Comparison of ENCODE assay signal across 1 cellular context in genomic region chr11:85627998-85628770, GRCh38.
TF ChIP-seq lines count a peak whose summit lies in the region.

Gene TMEM126B, plus strand, starts transcription at chr11:85628593. Its CDS starts 15 bp downstream, at chr11:85628608.

TF ChIP-seq in HepG2, 621 proteins besides CTCF, POLR2A, EP300 and RAD21 (continued from another document and continues in another):
- 0 out of 2 replicates have a peak, but pooled peaks have one; percentile 1 for TF ChIP-seq MIER3 (CRISPR knock-in tag; IDR thresholded peaks at IDR 0.05; ENCODE audit: borderline replicate concordance)
- TF ChIP-seq SOX5 (CRISPR knock-in tag; IDR thresholded peaks at IDR 0.05; ENCODE audit: borderline replicate concordance): peak; percentile 33; the same call in 1 of the 2 replicates
- peak; percentile 99 for TF ChIP-seq HOXA9 (CRISPR knock-in tag; IDR thresholded peaks at IDR 0.05; ENCODE audit: borderline replicate concordance)
- TF ChIP-seq ZMYM4 (CRISPR knock-in tag; IDR thresholded peaks at IDR 0.05): peak; percentile 87
- peak; percentile 71 for TF ChIP-seq POGK (CRISPR knock-in tag; conservative IDR thresholded peaks at IDR 0.05)
- TF ChIP-seq ZNF558 (CRISPR knock-in tag; IDR thresholded peaks at IDR 0.05; ENCODE audit: borderline replicate concordance): no peak
- TF ChIP-seq CSRNP1 (CRISPR knock-in tag; IDR thresholded peaks at IDR 0.05): peak; percentile 78; the same call in 1 of the 2 replicates
- TF ChIP-seq ZNF501 (CRISPR knock-in tag; IDR thresholded peaks at IDR 0.05): peak; percentile 53; the same call in 1 of the 2 replicates
- peak; percentile 14; the same call in 1 of the 2 replicates for TF ChIP-seq PPARG (CRISPR knock-in tag; conservative IDR thresholded peaks at IDR 0.05)
- TF ChIP-seq FLYWCH1 (CRISPR knock-in tag; IDR thresholded peaks at IDR 0.05): no peak
- TF ChIP-seq ZSCAN31 (CRISPR knock-in tag; IDR thresholded peaks at IDR 0.05; ENCODE audit: low read depth): peak; percentile 34; the same call in 1 of the 2 replicates
- TF ChIP-seq ZNF543 (CRISPR knock-in tag; IDR thresholded peaks at IDR 0.05): peak; percentile 71; the same call in 1 of the 2 replicates
- no peak for TF ChIP-seq CERS6 (CRISPR knock-in tag; IDR thresholded peaks at IDR 0.05)
- peak; percentile 83; the same call in 1 of the 2 replicates for TF ChIP-seq ZSCAN5A (CRISPR knock-in tag; IDR thresholded peaks at IDR 0.05; ENCODE audit: borderline replicate concordance)
- TF ChIP-seq TCF7L2 (IDR thresholded peaks at IDR 0.05; ENCODE audit: low read depth, low read length): no peak
- no peak for TF ChIP-seq SSRP1 (CRISPR knock-in tag; IDR thresholded peaks at IDR 0.05)
- TF ChIP-seq SETDB1 (CRISPR knock-in tag; IDR thresholded peaks at IDR 0.05; ENCODE audit: borderline replicate concordance): no peak
- peak; percentile 80 for TF ChIP-seq YEATS4 (CRISPR knock-in tag; IDR thresholded peaks at IDR 0.05; ENCODE audit: borderline replicate concordance)
- TF ChIP-seq ZNF777 (CRISPR knock-in tag; IDR thresholded peaks at IDR 0.05): peak; percentile 77
- TF ChIP-seq NCOA2 (CRISPR knock-in tag; IDR thresholded peaks at IDR 0.05): peak; percentile 38; the same call in 1 of the 2 replicates
- peak; percentile 86 for TF ChIP-seq YEATS2 (CRISPR knock-in tag; IDR thresholded peaks at IDR 0.05; ENCODE audit: borderline replicate concordance)
- TF ChIP-seq ZNF280B (CRISPR knock-in tag; IDR thresholded peaks at IDR 0.05; ENCODE audit: borderline replicate concordance): 0 out of 2 replicates have a peak, but pooled peaks have one; percentile 18
- TF ChIP-seq ZNF329 (CRISPR knock-in tag; IDR thresholded peaks at IDR 0.05; ENCODE audit: low read depth): peak; percentile 61; the same call in 1 of the 2 replicates
- TF ChIP-seq GFI1 (CRISPR knock-in tag; IDR thresholded peaks at IDR 0.05; ENCODE audit: borderline replicate concordance): peak; percentile 31; the same call in 1 of the 2 replicates
- 0 out of 2 replicates have a peak, but pooled peaks have one; percentile 75 for TF ChIP-seq SMYD3 (CRISPR knock-in tag; IDR thresholded peaks at IDR 0.05)
- peak; percentile 70; the same call in 1 of the 2 replicates for TF ChIP-seq ZHX1 (CRISPR knock-in tag; IDR thresholded peaks at IDR 0.05; ENCODE audit: low read depth)
- TF ChIP-seq ZNF143 (CRISPR knock-in tag; IDR thresholded peaks at IDR 0.05): peak; percentile 87
- 0 out of 2 replicates have a peak, but pooled peaks have one; percentile 27 for TF ChIP-seq HCFC1 (IDR thresholded peaks at IDR 0.05; ENCODE audit: low read depth, low read length)
- TF ChIP-seq NONO (IDR thresholded peaks at IDR 0.05): no peak
- peak; percentile 46; the same call in 1 of the 2 replicates for TF ChIP-seq NONO (CRISPR knock-in tag; conservative IDR thresholded peaks at IDR 0.05)
- no peak for TF ChIP-seq GZF1 (CRISPR knock-in tag; IDR thresholded peaks at IDR 0.05)
- TF ChIP-seq TAF1 (CRISPR knock-in tag; IDR thresholded peaks at IDR 0.05): peak; percentile 76; the same call in 1 of the 2 replicates
- 0 out of 2 replicates have a peak, but pooled peaks have one; percentile 45 for TF ChIP-seq ESRRA (CRISPR knock-in tag; IDR thresholded peaks at IDR 0.05; ENCODE audit: low read depth)
- 0 out of 2 replicates have a peak, but pooled peaks have one; percentile 45 for TF ChIP-seq ZNF503 (CRISPR knock-in tag; IDR thresholded peaks at IDR 0.05)
- peak; percentile 93 for TF ChIP-seq POLR2AphosphoS5 (IDR thresholded peaks at IDR 0.05; ENCODE audit: low read depth, low read length)
- TF ChIP-seq IKZF5 (CRISPR knock-in tag; IDR thresholded peaks at IDR 0.05): peak; percentile 73; the same call in 1 of the 2 replicates
- TF ChIP-seq NRL (CRISPR knock-in tag; IDR thresholded peaks at IDR 0.05; ENCODE audit: borderline replicate concordance): no peak; the same call in 1 of the 2 replicates
- peak; percentile 66 for TF ChIP-seq ARID3A (IDR thresholded peaks at IDR 0.05; ENCODE audit: low read depth, low read length)
- peak; percentile 40; the same call in 1 of the 2 replicates for TF ChIP-seq MEIS2 (CRISPR knock-in tag; IDR thresholded peaks at IDR 0.05)
- TF ChIP-seq E2F1 (CRISPR knock-in tag; IDR thresholded peaks at IDR 0.05): peak; percentile 94
- TF ChIP-seq LCORL (IDR thresholded peaks at IDR 0.05): no peak
- peak; percentile 47; the same call in 1 of the 2 replicates for TF ChIP-seq LCORL (CRISPR knock-in tag; IDR thresholded peaks at IDR 0.05)
